In the genomic region with DNA sequence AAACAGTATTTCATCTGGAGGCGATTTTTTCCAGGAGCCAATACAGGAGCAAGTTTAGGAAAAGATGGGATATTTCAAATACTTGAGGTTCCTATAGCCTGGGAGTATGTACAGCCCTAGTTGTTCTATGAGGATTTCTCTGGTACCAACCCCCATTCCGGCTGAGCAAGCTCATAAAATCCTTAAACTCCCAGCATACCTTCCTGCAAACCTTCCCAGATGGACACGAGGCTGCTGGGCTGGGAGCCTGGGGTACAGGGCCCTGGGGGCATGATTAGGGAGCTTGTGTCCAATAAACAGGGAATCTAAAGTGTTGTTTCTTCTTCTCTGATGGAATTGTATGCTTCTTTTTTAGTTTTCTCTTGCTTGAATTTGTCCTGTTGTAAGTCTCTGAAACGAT, we compare ENCODE assay signal across 8 cellular contexts. TPM values are rescaled to one million over a fixed set of nuclear protein-coding genes. Genes with fewer than 3 reads are reported as not detected.
DNase-seq lines count a peak whose midpoint lies in the region; ATAC-seq and TF ChIP-seq lines count a peak whose summit lies in the region.

No MANE protein-coding gene starts in this region.

- H3K9me3 ChIP-seq in iPS-18c (ENCODE audit: control insufficient read depth, insufficient read depth, low read length): no peaks in the 10 kb centered on the region
- no peaks in the 10 kb centered on the region for H3K9me3 ChIP-seq in testis

- no peak for TF ChIP-seq POLR2A in testis (IDR thresholded peaks at IDR 0.05)

- WGBS in testis, 2 donors: 13 to 16% methylated on average over 4 of the region's 4 CpGs

- H3K27ac ChIP-seq in testis: peak overlapping the region; percentile 91 to 99

- DNase-seq in activated T-cell treated with anti-CD3 and anti-CD28 coated beads, Interleukin-2, amount 50 U/mL, for 24 hours: no peak
- DNase-seq in activated T-cell treated with anti-CD3 and anti-CD28 coated beads for 4 hours: no peak
- no peak for DNase-seq in testis
- DNase-seq in NCI-H345 (lab: John Stamatoyannopoulos, UW): no peak
- DNase-seq in NCI-H1417 (lab: John Stamatoyannopoulos, UW): no peak
- DNase-seq in HEK293T (ENCODE audit: extremely low spot score): no peak

- peaks cover 74% of the 10 kb centered on the region for H3K36me3 Mint-ChIP-seq in activated T-cell treated with anti-CD3 and anti-CD28 coated beads, Interleukin-2, amount 50 U/mL, for 24 hours (ENCODE audit: low read depth)
- peaks cover 73% of the 10 kb centered on the region for H3K36me3 Mint-ChIP-seq in activated T-helper 17 cell treated with anti-CD3 and anti-CD28 coated beads, Interleukin-2, amount 50 U/mL, for 72 hours (ENCODE audit: low read depth)

- H3K27ac Mint-ChIP-seq in activated T-cell treated with anti-CD3 and anti-CD28 coated beads, Interleukin-2, amount 50 U/mL, for 24 hours: peak overlapping the region; percentile 100
- H3K27ac Mint-ChIP-seq in activated T-helper 17 cell treated with anti-CD3 and anti-CD28 coated beads, Interleukin-2, amount 50 U/mL, for 72 hours: peak overlapping the region; percentile 96

- POLR2A ChIA-PET in HEK293T (lab: Yijun Ruan, JAX): interaction anchor here (0.8 to 3.3 kb wide), 13 partner anchors 11 to 185 kb away, joined by 3 to 24 read pairs (median 6); a partner anchor contains a TSS

- no peak for ATAC-seq in activated T-helper 17 cell treated with anti-CD3 and anti-CD28 coated beads, Interleukin-2, amount 50 U/mL, for 72 hours (replicated peaks)

- no peaks in the 10 kb centered on the region for H3K27me3 Mint-ChIP-seq in activated T-cell treated with anti-CD3 and anti-CD28 coated beads, Interleukin-2, amount 50 U/mL, for 24 hours
- no peaks in the 10 kb centered on the region for H3K27me3 Mint-ChIP-seq in activated T-helper 17 cell treated with anti-CD3 and anti-CD28 coated beads, Interleukin-2, amount 50 U/mL, for 72 hours

- peak overlapping the region; percentile 96 for H3K4me3 ChIP-seq in iPS-18c (ENCODE audit: insufficient read depth, low read depth, low read length)
- peak overlapping the region; percentile 61 to 85 for H3K4me3 ChIP-seq in testis

- no peaks in the 10 kb centered on the region for H3K9me3 Mint-ChIP-seq in activated T-cell treated with anti-CD3 and anti-CD28 coated beads, Interleukin-2, amount 50 U/mL, for 24 hours
- no peaks in the 10 kb centered on the region for H3K9me3 Mint-ChIP-seq in activated T-helper 17 cell treated with anti-CD3 and anti-CD28 coated beads, Interleukin-2, amount 50 U/mL, for 72 hours

- peak overlapping the region; percentile 90 for H3K4me3 Mint-ChIP-seq in activated T-cell treated with anti-CD3 and anti-CD28 coated beads, Interleukin-2, amount 50 U/mL, for 24 hours
- peak overlapping the region; percentile 82 for H3K4me3 Mint-ChIP-seq in activated T-helper 17 cell treated with anti-CD3 and anti-CD28 coated beads, Interleukin-2, amount 50 U/mL, for 72 hours

- CTCF ChIA-PET in HEK293T (lab: Yijun Ruan, JAX): interaction anchor here (1.1 kb wide), 2 partner anchors 24 to 39 kb away, joined by 3 to 4 read pairs; a partner anchor contains a TSS

- no peaks in the 10 kb centered on the region for H3K27me3 ChIP-seq in testis

- no peaks in the 10 kb centered on the region for H3K36me3 ChIP-seq in testis (ENCODE audit: low read depth, missing control alignments)

- TF ChIP-seq CTCF in testis (IDR thresholded peaks at IDR 0.05): no peak

- H3K4me1 ChIP-seq in testis: peaks cover 15% of the 10 kb centered on the region

- peaks cover 42% of the 10 kb centered on the region for H3K4me1 Mint-ChIP-seq in activated T-cell treated with anti-CD3 and anti-CD28 coated beads, Interleukin-2, amount 50 U/mL, for 24 hours (ENCODE audit: low read depth)
- peaks cover 27% of the 10 kb centered on the region for H3K4me1 Mint-ChIP-seq in activated T-helper 17 cell treated with anti-CD3 and anti-CD28 coated beads, Interleukin-2, amount 50 U/mL, for 72 hours

- intact Hi-C loops in testis (cut with DNase I; ENCODE audit: low total_unique reads): no loop called here

TF ChIP-seq in HEK293T, 16 proteins besides CTCF, POLR2A, EP300 and RAD21:
- TF ChIP-seq ELF4 (IDR thresholded peaks at IDR 0.05) (no peak), ARNT (IDR thresholded peaks at IDR 0.05) (no peak), LEF1 (IDR thresholded peaks at IDR 0.05; ENCODE audit: borderline replicate concordance) (no peak), TARDBP (IDR thresholded peaks at IDR 0.05) (no peak), L3MBTL2 (conservative IDR thresholded peaks at IDR 0.05) (no peak)
TF ChIP-seq in HEK293T: peak in this region for 0.

RNA-seq across cellular contexts. Expression of a gene that starts 1.5 kb away (rescaled TPM):
- total RNA-seq in activated T-helper 17 cell treated with anti-CD3 and anti-CD28 coated beads, Interleukin-2, amount 50 U/mL, for 72 hours: 100 to 1,000 TPM; 226 to 237 TPM
- 100 to 1,000 TPM; 288 to 301 TPM for total RNA-seq in testis
- 473 TPM for polyA plus RNA-seq in testis (ENCODE audit: insufficient read depth, low read depth, low replicate concordance)

RNA-seq across cellular contexts. Expression of a gene that starts 7.0 kb away (rescaled TPM):
- 10 to 100 TPM in 1 of 2 donors, 1 to 10 TPM in 1; 9.1 to 15.5 TPM for total RNA-seq in activated T-helper 17 cell treated with anti-CD3 and anti-CD28 coated beads, Interleukin-2, amount 50 U/mL, for 72 hours
- 1 to 10 TPM; 2.9 to 6.3 TPM for total RNA-seq in testis
- 34.8 TPM for polyA plus RNA-seq in testis (ENCODE audit: insufficient read depth, low read depth, low replicate concordance)

RNA-seq across cellular contexts. Expression of a gene that starts 29.2 kb away (rescaled TPM):
- total RNA-seq in activated T-helper 17 cell treated with anti-CD3 and anti-CD28 coated beads, Interleukin-2, amount 50 U/mL, for 72 hours: 10 to 100 TPM; 25.4 to 28.6 TPM
- total RNA-seq in testis: 1 to 10 TPM in 1 of 2 donors, not detected in 1; 2.6 TPM
- 1.7 TPM for polyA plus RNA-seq in testis (ENCODE audit: insufficient read depth, low read depth, low replicate concordance)

RNA-seq across cellular contexts. Expression of a gene that starts 30.5 kb away (rescaled TPM):
- total RNA-seq in activated T-helper 17 cell treated with anti-CD3 and anti-CD28 coated beads, Interleukin-2, amount 50 U/mL, for 72 hours: 100 to 1,000 TPM; 298 to 383 TPM
- 100 to 1,000 TPM; 654 to 710 TPM for total RNA-seq in testis
- 861 TPM for polyA plus RNA-seq in testis (ENCODE audit: insufficient read depth, low read depth, low replicate concordance)

RNA-seq across cellular contexts. Expression of a gene that starts 33.7 kb away (rescaled TPM):
- 1 to 10 TPM in 1 of 2 donors, under 1 TPM in 1; 0.76 to 1.3 TPM for total RNA-seq in activated T-helper 17 cell treated with anti-CD3 and anti-CD28 coated beads, Interleukin-2, amount 50 U/mL, for 72 hours
- total RNA-seq in testis: 1 to 10 TPM; 7.5 to 9.8 TPM
- 27.9 TPM for polyA plus RNA-seq in testis (ENCODE audit: insufficient read depth, low read depth, low replicate concordance)

Comparison
In these comparisons a context has a peak if more than half of its experiments do, and no peak if none do; other contexts are left out.
1. RNA of a gene that starts 29.2 kb away (total RNA-seq): 25.4 to 28.6 TPM in activated T-helper 17 cell treated with anti-CD3 and anti-CD28 coated beads, Interleukin-2, amount 50 U/mL, for 72 hours; 2.6 TPM in testis; every median in the first group is over 4 times any median in the second.